Comparison of ENCODE assay signal across 15 cellular contexts in the genomic region with DNA sequence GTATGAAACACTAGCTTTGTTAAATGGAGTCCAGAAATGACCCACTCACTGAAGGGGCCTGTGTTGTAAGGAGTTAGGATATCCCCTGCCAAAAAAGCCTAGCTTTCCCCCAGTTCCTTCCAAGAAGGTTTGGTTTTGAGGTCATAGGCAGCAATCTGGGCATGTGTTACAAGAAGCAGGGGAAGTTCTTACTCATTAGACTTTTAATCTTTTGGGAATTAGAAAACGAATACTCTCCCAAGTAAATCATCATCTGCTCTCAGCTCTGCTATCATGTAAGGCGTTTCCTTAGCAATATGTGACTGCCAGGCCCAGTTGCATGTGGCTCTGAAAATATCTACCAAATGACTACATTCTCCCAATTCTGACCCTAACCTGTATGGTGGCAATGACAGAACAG. TPM values are rescaled to one million over a fixed set of nuclear protein-coding genes. Genes with fewer than 3 reads are reported as not detected.
DNase-seq lines count a peak whose midpoint lies in the region; ATAC-seq, FAIRE-seq and TF ChIP-seq lines count a peak whose summit lies in the region.
"Had no signal": no experiment of that assay in that cellular context is flagged by ENCODE, and none has a peak within 500 bp of the region (broad histone marks: within the 10 kb centered on the region; RNA-seq: fewer than 3 reads in every experiment).

No MANE protein-coding gene starts in this region.

- H3K36me3 ChIP-seq in esophagus muscularis mucosa (peaks cover 0 to 5% (median 0%) of the 10 kb centered on the region in 4 donors), mesenchymal stem cell (ENCODE audit: control insufficient read depth in 1 of 2, insufficient read depth in 2 of 2, low read depth in 1 of 2, low read length in 2 of 2) (peaks cover 0 to 3% of the 10 kb centered on the region in 2 experiments), uterus (no peaks in the 10 kb centered on the region)
- H3K36me3 ChIP-seq: upper lobe of right lung had no signal

- ATAC-seq in Right ventricle myocardium inferior = peak; percentile 25
- ATAC-seq in GM18519 (IDR thresholded peaks at IDR 0.05; ENCODE audit: low FRiP score, unreplicated experiment) = no peak
- ATAC-seq: upper lobe of right lung had no signal

- no peak for TF ChIP-seq POLR2A in esophagus muscularis mucosa (IDR thresholded peaks at IDR 0.05; ENCODE audit: low read depth)
- TF ChIP-seq POLR2A in uterus (IDR thresholded peaks at IDR 0.05) = no peak

- intact Hi-C loops in Right ventricle myocardium inferior (cut with DNase I) = loop anchor here (10.0 kb wide), 1 partner anchor 190 kb away; a partner anchor contains a TSS
- intact Hi-C loops in cardiac septum (cut with DNase I) = loop anchor here (5.0 kb wide), 1 partner anchor 193 kb away; a partner anchor contains a TSS
- intact Hi-C loops in esophagus muscularis mucosa (cut with DNase I) = loop anchor here (10.0 kb wide), 1 partner anchor 190 kb away; a partner anchor contains a TSS
- intact Hi-C loops in uterus (cut with DNase I; ENCODE audit: low total_unique reads) = no loop called here

- no peak overlapping the region for H2BK12ac ChIP-seq in mesenchymal stem cell (ENCODE audit: low read length in 2 of 2)

- DNase-seq in Right ventricle myocardium inferior (ENCODE audit: missing footprints) = no peak
- DNase-seq in cardiac septum (ENCODE audit: low spot score) = no peak
- DNase-seq in esophagus muscularis mucosa (ENCODE audit: extremely low spot score) = no peak
- DNase-seq in mesenchymal stem cell = peak; percentile 19
- no peak for DNase-seq in uterus
- DNase-seq in frontal cortex (ENCODE audit: low spot score in 2 of 2) = no peak
- no peak for DNase-seq in HuH-7 (ENCODE audit: low spot score)
- DNase-seq: activated T-cell treated with anti-CD3 and anti-CD28 coated beads, Interleukin-2, amount 50 U/mL, for 24 hours; AML-193; cerebellar nuclear complex; NCI-H1105; NCI-H526 treated with DMSO at 0.1 percent for 48 hours; upper lobe of right lung had no signal

- no peak overlapping the region for H3K4ac ChIP-seq in mesenchymal stem cell (ENCODE audit: low read depth in 1 of 2, low read length in 2 of 2)

- H3K18ac ChIP-seq in mesenchymal stem cell (ENCODE audit: low read depth in 1 of 2, low read length in 2 of 2) = no peak overlapping the region

- H3K4me1 ChIP-seq in esophagus muscularis mucosa = peaks cover 88 to 93% (median 91%) of the 10 kb centered on the region in 4 donors
- H3K4me1 ChIP-seq in mesenchymal stem cell (ENCODE audit: control insufficient read depth, insufficient read depth, low read depth, low read length) = peaks cover 9% of the 10 kb centered on the region
- H3K4me1 ChIP-seq in uterus = peaks cover 17 to 26% of the 10 kb centered on the region in 2 donors

- no peak overlapping the region for H3K4me3 ChIP-seq in esophagus muscularis mucosa
- H3K4me3 ChIP-seq in mesenchymal stem cell (ENCODE audit: insufficient read depth in 1 of 2, low read depth in 1 of 2, low read length in 2 of 2) = peak overlapping the region in 1 of 2 experiments; percentile 91
- no peak overlapping the region for H3K4me3 ChIP-seq in uterus
- H3K4me3 ChIP-seq: hepatocyte, upper lobe of right lung had no signal

- peak overlapping the region; percentile 84 to 87 (median 85) for H3K27ac ChIP-seq in esophagus muscularis mucosa (replicated peaks in 1 of 4)
- no peak overlapping the region for H3K27ac ChIP-seq in mesenchymal stem cell (ENCODE audit: low read length, poor library complexity, severe bottlenecking)
- H3K27ac ChIP-seq in uterus = peak overlapping the region; percentile 30 to 85
- H3K27ac ChIP-seq: hepatocyte, upper lobe of right lung had no signal

- no peak overlapping the region for H4K8ac ChIP-seq in mesenchymal stem cell (ENCODE audit: low read length)

- no peak overlapping the region for H2AFZ ChIP-seq in mesenchymal stem cell (ENCODE audit: low read depth, low read length)
- H2AFZ ChIP-seq: hepatocyte had no signal

- TF ChIP-seq EP300 in esophagus muscularis mucosa (IDR thresholded peaks at IDR 0.05) = no peak

- no peak overlapping the region for H4K91ac ChIP-seq in mesenchymal stem cell (ENCODE audit: low read length)

- no peak overlapping the region for H3K14ac ChIP-seq in mesenchymal stem cell (ENCODE audit: low read length in 2 of 2)

- no peak overlapping the region for H2AK5ac ChIP-seq in mesenchymal stem cell (ENCODE audit: low read length, severe bottlenecking)

- H3K79me1 ChIP-seq in mesenchymal stem cell (replicated peaks; ENCODE audit: low read length, poor library complexity, severe bottlenecking) = peaks cover 35% of the 10 kb centered on the region

- no peak overlapping the region for H2BK120ac ChIP-seq in mesenchymal stem cell (ENCODE audit: low read depth, low read length)

- TF ChIP-seq CTCF in esophagus muscularis mucosa (IDR thresholded peaks at IDR 0.05) (no peak), uterus (IDR thresholded peaks at IDR 0.05) (no peak)

- peak overlapping the region; percentile 93 for H3K9ac ChIP-seq in mesenchymal stem cell (ENCODE audit: low read length)

- H2BK15ac ChIP-seq in mesenchymal stem cell (ENCODE audit: low read depth, poor library complexity, severe bottlenecking) = no peak overlapping the region

- H3K27me3 ChIP-seq in esophagus muscularis mucosa (no peaks in the 10 kb centered on the region), mesenchymal stem cell (ENCODE audit: control insufficient read depth in 1 of 2, insufficient read depth in 1 of 2, low read length in 2 of 2) (no peaks in the 10 kb centered on the region), uterus (no peaks in the 10 kb centered on the region)
- H3K27me3 ChIP-seq: hepatocyte, upper lobe of right lung had no signal

- H3K9me3 ChIP-seq in esophagus muscularis mucosa = no peaks in the 10 kb centered on the region
- no peaks in the 10 kb centered on the region for H3K9me3 ChIP-seq in mesenchymal stem cell (ENCODE audit: control insufficient read depth, low read length)
- no peaks in the 10 kb centered on the region for H3K9me3 ChIP-seq in uterus
- H3K9me3 ChIP-seq: upper lobe of right lung had no signal

- H3K23ac ChIP-seq in mesenchymal stem cell (ENCODE audit: low read length in 2 of 2) = no peak overlapping the region

- no peak overlapping the region for H2BK5ac ChIP-seq in mesenchymal stem cell (ENCODE audit: low read depth, low read length, poor library complexity, severe bottlenecking)

- 64% methylated on average over 2 of the region's 2 CpGs for WGBS in esophagus muscularis mucosa
- 75% methylated on average over 2 of the region's 2 CpGs for WGBS in mesenchymal stem cell

- no peak overlapping the region for H3K4me2 ChIP-seq in mesenchymal stem cell (ENCODE audit: low read length, poor library complexity, severe bottlenecking)

- FAIRE-seq in frontal cortex (lab: Jason Lieb, UNC) = no peak

RNA-seq across cellular contexts. Expression of a gene that starts 3.7 kb away (rescaled TPM):
- total RNA-seq in Right ventricle myocardium inferior (8.4 TPM), cardiac septum (13.2 TPM), esophagus muscularis mucosa (10 to 100 TPM; 11.6 to 22.0 (median 13.0) TPM), uterus (10 to 100 TPM in 3 of 4 donors, 1 to 10 TPM in 1; 9.2 to 22.1 (median 12.7) TPM), frontal cortex (0.82 TPM)
- 1.1 TPM for polyA plus RNA-seq in mesenchymal stem cell (2013, experiment 1 of 2)
- polyA plus RNA-seq in mesenchymal stem cell (2013, experiment 2 of 2) = 1.1 TPM

RNA-seq across cellular contexts. Expression of a gene that starts 29.7 kb away (rescaled TPM):
- total RNA-seq in Right ventricle myocardium inferior (18.9 TPM), cardiac septum (20.8 TPM), esophagus muscularis mucosa (10 to 100 TPM; 10.8 to 39.9 (median 17.8) TPM), uterus (10 to 100 TPM in 3 of 4 donors, 1 to 10 TPM in 1; 4.9 to 35.9 (median 21.3) TPM), frontal cortex (23.2 TPM)
- 15.7 TPM for polyA plus RNA-seq in mesenchymal stem cell (2013, experiment 1 of 2)
- polyA plus RNA-seq in mesenchymal stem cell (2013, experiment 2 of 2) = 15.0 TPM
